Comparison of ENCODE assay signal across 7 cellular contexts in the genomic region with DNA sequence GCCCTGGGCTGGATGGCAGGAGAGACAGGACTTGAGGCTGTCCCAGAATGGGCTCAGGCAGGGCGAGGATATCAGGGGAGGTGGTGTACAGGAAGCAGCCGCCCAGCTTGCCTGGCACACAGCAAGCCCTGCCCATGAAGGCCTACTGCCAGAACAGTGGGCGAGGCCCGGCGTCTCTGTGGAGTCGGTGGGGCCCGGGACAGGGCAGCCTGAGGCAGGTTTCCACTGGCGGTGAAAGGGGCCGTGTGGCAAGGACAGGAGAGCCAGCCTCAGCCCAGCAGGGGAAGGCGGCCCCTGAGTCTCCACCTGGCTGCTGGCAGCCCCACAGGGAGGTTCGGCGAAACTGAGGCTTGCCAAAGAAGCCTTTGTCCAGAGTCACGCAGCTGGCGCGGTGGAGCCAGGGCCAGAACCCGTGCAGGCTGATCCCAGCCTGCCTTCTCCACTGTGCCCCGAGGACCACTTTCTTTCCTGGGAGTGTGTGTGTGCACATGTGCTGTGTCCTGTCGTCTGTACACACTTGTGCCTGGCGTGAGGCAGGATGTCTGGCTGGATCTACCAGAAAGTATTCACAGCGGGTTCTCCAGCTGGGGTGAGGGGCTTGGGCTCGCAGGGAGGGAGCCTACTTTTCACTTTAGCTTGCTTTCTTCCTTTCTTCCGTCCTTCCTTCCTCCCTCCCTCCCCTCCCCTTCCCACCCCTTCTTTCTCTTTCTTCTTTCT. TPM values are rescaled to one million over a fixed set of nuclear protein-coding genes. Genes with fewer than 3 reads are reported as not detected.
DNase-seq lines count a peak whose midpoint lies in the region; ATAC-seq, FAIRE-seq and TF ChIP-seq lines count a peak whose summit lies in the region.

No MANE protein-coding gene starts in this region.

- H3K4me3 ChIP-seq in fibroblast of the aortic adventitia (ENCODE audit: low read depth, low read length) = peak overlapping the region; percentile 80
- H3K4me3 ChIP-seq in osteoblast (ENCODE audit: insufficient read depth, low read length) = peak overlapping the region; percentile 86
- H3K4me3 ChIP-seq in transverse colon = peak overlapping the region; percentile 60 to 95 (median 70)

- H3K4me1 ChIP-seq in osteoblast (ENCODE audit: insufficient read depth, low read length) = peaks cover 9% of the 10 kb centered on the region
- H3K4me1 ChIP-seq in transverse colon = peaks cover 14 to 55% (median 40%) of the 10 kb centered on the region in 4 donors

- H4K20me1 ChIP-seq in osteoblast (ENCODE audit: insufficient read depth, low read length) = peaks cover 27% of the 10 kb centered on the region

- peak; percentile 69 for TF ChIP-seq POLR2A in transverse colon (IDR thresholded peaks at IDR 0.05)

- WGBS in transverse colon (ENCODE audit: low coverage in 1 of 2), 2 donors = 10% methylated on average over 22 of the region's 22 CpGs; no CpG with 5 or more reads in 1 of the 2 donors

- H3K4me2 ChIP-seq in osteoblast (ENCODE audit: insufficient read depth, low read length) = peak overlapping the region; percentile 95

- peaks cover 59% of the 10 kb centered on the region for H3K79me2 ChIP-seq in osteoblast (ENCODE audit: insufficient read depth, low read length)

- peak overlapping the region; percentile 57 for H2AFZ ChIP-seq in osteoblast (ENCODE audit: low read length)

- in situ Hi-C loops in transverse colon (cut with MboI; ENCODE audit: low pct_ligation_motif_present in 1 of 4, low pct_unique_long_range_greater_than_20kb in 1 of 4, low sequenced_read_pairs in 3 of 4) = no loop called here

- DNase-seq in GM19239 (ENCODE audit: insufficient read length, low spot score) (peak; percentile 50), OCI-M1 (lab: John Stamatoyannopoulos, UW) (peak; percentile 36), fibroblast of the aortic adventitia (ENCODE audit: low read depth) (peak; percentile 56), osteoblast (ENCODE audit: insufficient read length, low spot score, missing footprints) (peak; percentile 96), transverse colon (peak; percentile 88)
- peak; percentile 45 for DNase-seq in activated T-helper 9 cell treated with anti-CD3 and anti-CD28 coated beads, Interleukin-2, amount 50 U/mL, for 16 hours (ENCODE audit: low read depth)

- TF ChIP-seq CTCF in fibroblast of the aortic adventitia (IDR thresholded peaks at IDR 0.05; ENCODE audit: insufficient read depth, low read length) (no peak), osteoblast (IDR thresholded peaks at IDR 0.05; ENCODE audit: extremely low read depth, low read depth, low read length) (no peak), transverse colon (IDR thresholded peaks at IDR 0.05) (no peak)

- H3K27me3 ChIP-seq in osteoblast (ENCODE audit: insufficient read depth, low read length) = no peaks in the 10 kb centered on the region
- H3K27me3 ChIP-seq in transverse colon = no peaks in the 10 kb centered on the region

- peak; percentile 91 for FAIRE-seq in GM19239 (lab: Jason Lieb, UNC)

- ATAC-seq in HG03039 (IDR thresholded peaks at IDR 0.05; ENCODE audit: unreplicated experiment) = no peak

- H3K36me3 ChIP-seq in osteoblast (ENCODE audit: insufficient read depth, low read length) = peaks cover 2% of the 10 kb centered on the region
- no peaks in the 10 kb centered on the region for H3K36me3 ChIP-seq in transverse colon

- TF ChIP-seq EP300 in transverse colon (IDR thresholded peaks at IDR 0.05; ENCODE audit: low read depth) = no peak

- H3K9me3 ChIP-seq in osteoblast (ENCODE audit: low read depth, low read length) = no peaks in the 10 kb centered on the region
- H3K9me3 ChIP-seq in transverse colon = no peaks in the 10 kb centered on the region

- intact Hi-C loops in transverse colon (cut with DNase I; ENCODE audit: low total_unique reads) = no loop called here

- H3K27ac ChIP-seq in osteoblast (ENCODE audit: low read depth, low read length) (peak overlapping the region; percentile 67), transverse colon (peak overlapping the region; percentile 90 to 94 (median 94))

RNA-seq across cellular contexts. Expression of gene TSPO, which starts 1.2 kb away (rescaled TPM):
- 129 and 222 TPM in 2 replicates for total RNA-seq in fibroblast of the aortic adventitia (ENCODE audit: low replicate concordance)
- total RNA-seq in osteoblast = 274 and 297 TPM in 2 replicates
- total RNA-seq in transverse colon = 100 to 1,000 TPM; 307 to 452 (median 365) TPM

RNA-seq across cellular contexts. Expression of gene MCAT, which starts 9.3 kb away (rescaled TPM):
- total RNA-seq in fibroblast of the aortic adventitia (ENCODE audit: low replicate concordance) = 12.2 and 42.8 TPM in 2 replicates
- 12.7 and 21.4 TPM in 2 replicates for total RNA-seq in osteoblast
- total RNA-seq in transverse colon = 10 to 100 TPM; 20.9 to 24.3 (median 22.5) TPM

RNA-seq across cellular contexts. Expression of gene TTLL12, which starts 34.4 kb away (rescaled TPM):
- 13.2 and 40.5 TPM in 2 replicates for total RNA-seq in fibroblast of the aortic adventitia (ENCODE audit: low replicate concordance)
- 29.0 and 29.2 TPM in 2 replicates for total RNA-seq in osteoblast
- 100 to 1,000 TPM in 3 of 4 donors, 10 to 100 TPM in 1; 88.1 to 171 (median 161) TPM for total RNA-seq in transverse colon

RNA-seq across cellular contexts. Expression of gene BIK, which starts 42.0 kb away (rescaled TPM):
- total RNA-seq in fibroblast of the aortic adventitia (ENCODE audit: low replicate concordance) = not detected in 2 replicates
- not detected in 2 replicates for total RNA-seq in osteoblast
- total RNA-seq in transverse colon = 10 to 100 TPM; 10.1 to 23.5 (median 14.4) TPM

Comparison
In these comparisons a context has a peak if more than half of its experiments do, and no peak if none do; other contexts are left out.
1. DNase-seq: peak in every context shown above with its lines; median percentile 96 in osteoblast; 88 in transverse colon; 56 in fibroblast of the aortic adventitia; 50 in GM19239; 45 in activated T-helper 9 cell treated with anti-CD3 and anti-CD28 coated beads, Interleukin-2, amount 50 U/mL, for 16 hours; 36 in OCI-M1.